ENCODE assay signal across 23 cellular contexts in the genomic region with DNA sequence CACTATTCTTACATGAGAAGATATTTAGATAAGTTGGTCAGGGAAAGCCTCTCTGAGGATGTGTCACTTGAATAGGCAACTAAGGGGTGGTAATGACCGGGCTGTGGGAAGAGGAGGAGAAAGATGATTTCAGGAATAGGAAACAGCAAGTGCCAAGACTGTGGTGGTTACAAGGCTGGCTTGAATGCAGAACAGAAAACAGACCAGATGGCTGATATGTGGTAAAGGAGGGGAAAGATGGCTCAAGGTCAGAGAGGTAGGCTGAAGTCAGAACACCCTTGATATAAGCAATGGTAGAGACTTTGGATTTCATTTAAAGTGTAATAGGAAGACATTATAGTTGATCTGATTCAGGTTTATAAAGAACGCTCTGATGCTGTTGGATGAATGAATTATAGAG. TPM values are rescaled to one million over a fixed set of nuclear protein-coding genes. Genes with fewer than 3 reads are reported as not detected.
"Had no signal": no experiment of that assay in that cellular context is flagged by ENCODE, and none has a peak within 500 bp of the region (broad histone marks: within the 10 kb centered on the region; RNA-seq: fewer than 3 reads in every experiment).

No MANE protein-coding gene starts in this region.

- H3K36me3 Mint-ChIP-seq: activated naive CD8-positive, alpha-beta T cell treated with anti-CD3 and anti-CD28 coated beads, Interleukin-2, amount 10 ng/mL, durations not matched to agents 7 days and 5 days had no signal

- DNase-seq: activated CD4-positive, alpha-beta T cell treated with anti-CD3 and anti-CD28 coated beads for 48 hours; activated CD4-positive, CD25-positive, alpha-beta regulatory T cell; activated CD8-positive, alpha-beta T cell treated with anti-CD3 and anti-CD28 coated beads for 36 hours; activated naive CD4-positive, alpha-beta T cell treated with Interleukin-2 at 50 U/mL for 16 hours; activated naive CD8-positive, alpha-beta T cell treated with anti-CD3 and anti-CD28 coated beads, Interleukin-2, amount 10 ng/mL, durations not matched to agents 7 days and 5 days; activated T-cell treated with anti-CD3 and anti-CD28 coated beads, Interleukin-2, amount 50 U/mL, for 1 hour; body of pancreas; effector memory CD8-positive, alpha-beta T cell; esophagus squamous epithelium; heart right ventricle; left ventricle myocardium inferior; mammary epithelial cell; stimulated activated naive CD8-positive, alpha-beta T cell treated with anti-CD3 and anti-CD28 coated beads, Interleukin-15, amount 100 ng/mL, for 72 hours; trophoblast cell had no signal

- H3K27me3 Mint-ChIP-seq: activated CD8-positive, alpha-beta T cell treated with anti-CD3 and anti-CD28 coated beads for 36 hours; progenitor cell of endocrine pancreas; stimulated activated naive CD8-positive, alpha-beta T cell treated with anti-CD3 and anti-CD28 coated beads, Interleukin-15, amount 100 ng/mL, for 72 hours had no signal

- ATAC-seq: activated CD8-positive, alpha-beta T cell treated with anti-CD3 and anti-CD28 coated beads for 36 hours; activated T-helper 17 cell treated with anti-CD3 and anti-CD28 coated beads, Interleukin-2, amount 50 U/mL, for 72 hours; body of pancreas; effector memory CD8-positive, alpha-beta T cell; heart right ventricle; stimulated activated naive CD8-positive, alpha-beta T cell treated with anti-CD3 and anti-CD28 coated beads, Interleukin-15, amount 100 ng/mL, for 72 hours had no signal

- H3K4me3 Mint-ChIP-seq: activated CD8-positive, alpha-beta T cell treated with anti-CD3 and anti-CD28 coated beads for 36 hours; activated naive CD8-positive, alpha-beta T cell treated with anti-CD3 and anti-CD28 coated beads, Interleukin-2, amount 10 ng/mL, durations not matched to agents 7 days and 5 days; activated T-helper 17 cell treated with anti-CD3 and anti-CD28 coated beads, Interleukin-2, amount 50 U/mL, for 72 hours; effector memory CD8-positive, alpha-beta T cell; stimulated activated naive CD8-positive, alpha-beta T cell treated with anti-CD3 and anti-CD28 coated beads, Interleukin-15, amount 100 ng/mL, for 72 hours had no signal

- H3K36me3 ChIP-seq: esophagus squamous epithelium, heart right ventricle, left ventricle myocardium inferior, right atrium auricular region, vagina had no signal

- H3K9me3 ChIP-seq: body of pancreas, esophagus squamous epithelium, heart right ventricle, left ventricle myocardium inferior, right atrium auricular region, vagina had no signal

- H3K4me1 ChIP-seq: body of pancreas, esophagus squamous epithelium, heart right ventricle, left ventricle myocardium inferior, right atrium auricular region, vagina had no signal

- H3K4me3 ChIP-seq: body of pancreas, esophagus squamous epithelium, heart right ventricle, left ventricle myocardium inferior, right atrium auricular region, skin epidermis, vagina had no signal

- H3K4me1 Mint-ChIP-seq: activated naive CD8-positive, alpha-beta T cell treated with anti-CD3 and anti-CD28 coated beads, Interleukin-2, amount 10 ng/mL, durations not matched to agents 7 days and 5 days; activated T-helper 17 cell treated with anti-CD3 and anti-CD28 coated beads, Interleukin-2, amount 50 U/mL, for 72 hours; stimulated activated naive CD8-positive, alpha-beta T cell treated with anti-CD3 and anti-CD28 coated beads, Interleukin-15, amount 100 ng/mL, for 72 hours had no signal

- H3K27ac Mint-ChIP-seq: activated CD8-positive, alpha-beta T cell treated with anti-CD3 and anti-CD28 coated beads for 36 hours; activated naive CD8-positive, alpha-beta T cell treated with anti-CD3 and anti-CD28 coated beads, Interleukin-2, amount 10 ng/mL, durations not matched to agents 7 days and 5 days; activated T-helper 17 cell treated with anti-CD3 and anti-CD28 coated beads, Interleukin-2, amount 50 U/mL, for 72 hours; effector memory CD8-positive, alpha-beta T cell; progenitor cell of endocrine pancreas; stimulated activated naive CD8-positive, alpha-beta T cell treated with anti-CD3 and anti-CD28 coated beads, Interleukin-15, amount 100 ng/mL, for 72 hours had no signal

- H3K27me3 ChIP-seq: body of pancreas, esophagus squamous epithelium, right atrium auricular region, vagina had no signal

- H3K9me3 Mint-ChIP-seq: activated CD8-positive, alpha-beta T cell treated with anti-CD3 and anti-CD28 coated beads for 36 hours; activated naive CD8-positive, alpha-beta T cell treated with anti-CD3 and anti-CD28 coated beads, Interleukin-2, amount 10 ng/mL, durations not matched to agents 7 days and 5 days; activated T-helper 17 cell treated with anti-CD3 and anti-CD28 coated beads, Interleukin-2, amount 50 U/mL, for 72 hours; effector memory CD8-positive, alpha-beta T cell; stimulated activated naive CD8-positive, alpha-beta T cell treated with anti-CD3 and anti-CD28 coated beads, Interleukin-15, amount 100 ng/mL, for 72 hours had no signal

- H3K27ac ChIP-seq: body of pancreas, esophagus squamous epithelium, heart right ventricle, left ventricle myocardium inferior, right atrium auricular region, skin epidermis, vagina had no signal

RNA-seq across cellular contexts. Expression of gene TLR7, which starts 15.0 kb away (rescaled TPM):
- total RNA-seq: activated T-helper 17 cell treated with anti-CD3 and anti-CD28 coated beads, Interleukin-2, amount 50 U/mL, for 72 hours; dermis microvascular lymphatic vessel endothelial cell; kidney epithelial cell; mammary epithelial cell; myocyte; vagina had no signal
- polyA plus RNA-seq: mammary epithelial cell, neural cell had no signal

RNA-seq across cellular contexts. Expression of gene TLR8, which starts 24.5 kb away (rescaled TPM):
- total RNA-seq: activated CD8-positive, alpha-beta T cell treated with anti-CD3 and anti-CD28 coated beads for 36 hours; activated T-helper 17 cell treated with anti-CD3 and anti-CD28 coated beads, Interleukin-2, amount 50 U/mL, for 72 hours; dermis microvascular lymphatic vessel endothelial cell; kidney epithelial cell; mammary epithelial cell; myocyte; progenitor cell of endocrine pancreas had no signal
- polyA plus RNA-seq: mammary epithelial cell, neural cell had no signal
